Comparison of ENCODE assay signal across 9 cellular contexts in genomic region chr2:74532222-74532621, GRCh38. TPM values are rescaled to one million over a fixed set of nuclear protein-coding genes. Genes with fewer than 3 reads are reported as not detected.
DNase-seq lines count a peak whose midpoint lies in the region; ATAC-seq, FAIRE-seq and TF ChIP-seq lines count a peak whose summit lies in the region.
"Had no signal": no experiment of that assay in that cellular context is flagged by ENCODE, and none has a peak within 500 bp of the region (broad histone marks: within the 10 kb centered on the region; RNA-seq: fewer than 3 reads in every experiment).

No MANE protein-coding gene starts in this region.

- peaks cover 5 to 36% (median 26%) of the 10 kb centered on the region in 12 donors for H3K4me1 ChIP-seq in heart left ventricle
- H3K4me1 ChIP-seq in right atrium auricular region = peaks cover 0 to 30% of the 10 kb centered on the region in 2 donors

- no peak for TF ChIP-seq POLR2A in heart left ventricle (IDR thresholded peaks at IDR 0.05)

- no peaks in the 10 kb centered on the region for H3K9me3 Mint-ChIP-seq in type B pancreatic cell

- intact Hi-C loops in heart left ventricle (cut with DNase I) (loop anchor here in 5 of 10 donors (5.0 to 10.0 kb wide), 3 partner anchors 50 to 55 kb away; partner anchors contain the start of genes CCDC142 (in 1 of the 5) and TTC31 (in 1 of the 5)), dorsolateral prefrontal cortex (cut with DNase I) (no loop called here)

- H3K27me3 ChIP-seq in heart left ventricle (no peaks in the 10 kb centered on the region), right atrium auricular region (no peaks in the 10 kb centered on the region), dorsolateral prefrontal cortex (no peaks in the 10 kb centered on the region)

- H3K27me3 Mint-ChIP-seq in type B pancreatic cell = no peaks in the 10 kb centered on the region

- peak overlapping the region; percentile 1 for H3K27ac Mint-ChIP-seq in type B pancreatic cell

- FAIRE-seq in GM19239 (lab: Jason Lieb, UNC) = no peak

- H3K27ac ChIP-seq in heart left ventricle = no peak overlapping the region
- H3K27ac ChIP-seq in right atrium auricular region = no peak overlapping the region
- no peak overlapping the region for H3K27ac ChIP-seq in dorsolateral prefrontal cortex

- no peaks in the 10 kb centered on the region for H3K9me3 ChIP-seq in heart left ventricle
- no peaks in the 10 kb centered on the region for H3K9me3 ChIP-seq in right atrium auricular region

- peaks cover 4% of the 10 kb centered on the region for H3K36me3 Mint-ChIP-seq in type B pancreatic cell

- TF ChIP-seq CTCF in heart left ventricle (IDR thresholded peaks at IDR 0.05) (peak in 8 of 12 donors; percentile 12 to 40 (median 18)), right atrium auricular region (IDR thresholded peaks at IDR 0.05) (no peak), dorsolateral prefrontal cortex (IDR thresholded peaks at IDR 0.05 in 54 of 56, conservative IDR thresholded peaks at IDR 0.05 in 2 of 56; ENCODE audit: low read depth in 1 of 56, partially characterized antibody in 56 of 56) (peak in 32 of 56 donors; percentile 10 to 52 (median 26)), type B pancreatic cell (conservative IDR thresholded peaks at IDR 0.05) (peak; percentile 54)

- peak overlapping the region; percentile 70 for H3K4me3 Mint-ChIP-seq in type B pancreatic cell

- no peak for ATAC-seq in heart left ventricle
- ATAC-seq in HG02610 (IDR thresholded peaks at IDR 0.05; ENCODE audit: unreplicated experiment) = no peak

- H3K4me3 ChIP-seq in heart left ventricle = no peak overlapping the region
- no peak overlapping the region for H3K4me3 ChIP-seq in right atrium auricular region
- H3K4me3 ChIP-seq in dorsolateral prefrontal cortex = peak overlapping the region in 1 of 59 donors; percentile 18

- peaks cover 0 to 46% (median 36%) of the 10 kb centered on the region in 9 donors for H3K36me3 ChIP-seq in heart left ventricle
- peaks cover 24% of the 10 kb centered on the region for H3K36me3 ChIP-seq in right atrium auricular region

- H3K4me1 Mint-ChIP-seq in type B pancreatic cell (ENCODE audit: unreplicated experiment) = peaks cover 21% of the 10 kb centered on the region

- DNase-seq in heart left ventricle (no peak), right atrium auricular region (ENCODE audit: low spot score) (no peak), NCI-H82 (lab: John Stamatoyannopoulos, UW) (peak; percentile 65), dorsolateral prefrontal cortex (no peak), type B pancreatic cell (ENCODE audit: extremely low spot score, unreplicated experiment) (no peak), occipital lobe (lab: John Stamatoyannopoulos, UW) (no peak), GM19239 (ENCODE audit: insufficient read length, low spot score) (no peak)

RNA-seq across cellular contexts. Expression of gene HTRA2, which starts 2.5 kb away (rescaled TPM):
- total RNA-seq in heart left ventricle (10 to 100 TPM; 23.6 to 32.0 (median 24.8) TPM), right atrium auricular region (10 to 100 TPM; 16.0 to 27.3 TPM), dorsolateral prefrontal cortex (10 to 100 TPM; 25.1 to 46.4 (median 34.3) TPM), type B pancreatic cell (ENCODE audit: low replicate concordance) (30.7 and 42.7 TPM in 2 replicates), occipital lobe (56.3 TPM)
- polyA plus RNA-seq in heart left ventricle = 10 to 100 TPM; 24.5 to 45.4 TPM

RNA-seq across cellular contexts. Expression of gene AUP1, which starts 2.7 kb away (rescaled TPM):
- total RNA-seq in heart left ventricle (10 to 100 TPM; 33.6 to 74.5 (median 49.8) TPM), right atrium auricular region (10 to 100 TPM; 55.2 to 80.9 TPM), dorsolateral prefrontal cortex (100 to 1,000 TPM in 1 of 120 experiments, 10 to 100 TPM in 119; 47.3 to 106 (median 69.1) TPM), type B pancreatic cell (ENCODE audit: low replicate concordance) (111 and 122 TPM in 2 replicates), occipital lobe (40.4 TPM)
- 100 to 1,000 TPM in 1 of 2 donors, 10 to 100 TPM in 1; 77.9 to 168 TPM for polyA plus RNA-seq in heart left ventricle

RNA-seq across cellular contexts. Expression of gene DQX1, which starts 6.2 kb away (rescaled TPM):
- total RNA-seq in heart left ventricle = not detected
- not detected for polyA plus RNA-seq in heart left ventricle
- not detected for total RNA-seq in right atrium auricular region
- total RNA-seq in dorsolateral prefrontal cortex = 1 to 10 TPM in 61 of 120 experiments, under 1 TPM in 55, not detected in 4; 0.20 to 3.8 (median 1.0) TPM
- total RNA-seq in type B pancreatic cell (ENCODE audit: low replicate concordance) = 1.4 and 3.2 TPM in 2 replicates
- not detected for total RNA-seq in occipital lobe
- total RNA-seq: pulmonary artery endothelial cell had no signal

RNA-seq across cellular contexts. Expression of gene TLX2, which starts 18.0 kb away (rescaled TPM):
- not detected for total RNA-seq in heart left ventricle
- not detected for polyA plus RNA-seq in heart left ventricle
- not detected for total RNA-seq in right atrium auricular region
- total RNA-seq in dorsolateral prefrontal cortex = 1 to 10 TPM in 77 of 120 experiments, under 1 TPM in 39, not detected in 4; 0.24 to 6.1 (median 1.4) TPM
- total RNA-seq in type B pancreatic cell (ENCODE audit: low replicate concordance) = 0.67 and 2.9 TPM in 2 replicates
- not detected for total RNA-seq in occipital lobe
- total RNA-seq: pulmonary artery endothelial cell had no signal

RNA-seq across cellular contexts. Expression of gene LOXL3, which starts 21.5 kb away (rescaled TPM):
- 1 to 10 TPM; 1.6 to 8.7 (median 3.0) TPM for total RNA-seq in heart left ventricle
- polyA plus RNA-seq in heart left ventricle = 1 to 10 TPM; 1.5 to 3.5 TPM
- 1 to 10 TPM; 3.2 to 3.9 TPM for total RNA-seq in right atrium auricular region
- 10 to 100 TPM in 8 of 120 experiments, 1 to 10 TPM in 112; 2.3 to 17.4 (median 6.7) TPM for total RNA-seq in dorsolateral prefrontal cortex
- 3.4 and 23.8 TPM in 2 replicates for total RNA-seq in type B pancreatic cell (ENCODE audit: low replicate concordance)
- total RNA-seq in occipital lobe = 16.1 TPM

Comparison
In these comparisons a context has a peak if more than half of its experiments do, and no peak if none do; other contexts are left out.
1. CTCF ChIP-seq: peak in heart left ventricle (8 of 12), dorsolateral prefrontal cortex (32 of 56) and type B pancreatic cell (single experiment); none in right atrium auricular region (0 of 2).